In genomic region chr9:120868676-120869359, GRCh38 we compare ENCODE assay signal across 1 cellular context.
TF ChIP-seq lines count a peak whose summit lies in the region.

No MANE protein-coding gene starts in this region.

TF ChIP-seq in GM23338, 12 proteins besides CTCF, POLR2A, EP300 and RAD21 (continued from another document):
- TF ChIP-seq, protein P1, sequence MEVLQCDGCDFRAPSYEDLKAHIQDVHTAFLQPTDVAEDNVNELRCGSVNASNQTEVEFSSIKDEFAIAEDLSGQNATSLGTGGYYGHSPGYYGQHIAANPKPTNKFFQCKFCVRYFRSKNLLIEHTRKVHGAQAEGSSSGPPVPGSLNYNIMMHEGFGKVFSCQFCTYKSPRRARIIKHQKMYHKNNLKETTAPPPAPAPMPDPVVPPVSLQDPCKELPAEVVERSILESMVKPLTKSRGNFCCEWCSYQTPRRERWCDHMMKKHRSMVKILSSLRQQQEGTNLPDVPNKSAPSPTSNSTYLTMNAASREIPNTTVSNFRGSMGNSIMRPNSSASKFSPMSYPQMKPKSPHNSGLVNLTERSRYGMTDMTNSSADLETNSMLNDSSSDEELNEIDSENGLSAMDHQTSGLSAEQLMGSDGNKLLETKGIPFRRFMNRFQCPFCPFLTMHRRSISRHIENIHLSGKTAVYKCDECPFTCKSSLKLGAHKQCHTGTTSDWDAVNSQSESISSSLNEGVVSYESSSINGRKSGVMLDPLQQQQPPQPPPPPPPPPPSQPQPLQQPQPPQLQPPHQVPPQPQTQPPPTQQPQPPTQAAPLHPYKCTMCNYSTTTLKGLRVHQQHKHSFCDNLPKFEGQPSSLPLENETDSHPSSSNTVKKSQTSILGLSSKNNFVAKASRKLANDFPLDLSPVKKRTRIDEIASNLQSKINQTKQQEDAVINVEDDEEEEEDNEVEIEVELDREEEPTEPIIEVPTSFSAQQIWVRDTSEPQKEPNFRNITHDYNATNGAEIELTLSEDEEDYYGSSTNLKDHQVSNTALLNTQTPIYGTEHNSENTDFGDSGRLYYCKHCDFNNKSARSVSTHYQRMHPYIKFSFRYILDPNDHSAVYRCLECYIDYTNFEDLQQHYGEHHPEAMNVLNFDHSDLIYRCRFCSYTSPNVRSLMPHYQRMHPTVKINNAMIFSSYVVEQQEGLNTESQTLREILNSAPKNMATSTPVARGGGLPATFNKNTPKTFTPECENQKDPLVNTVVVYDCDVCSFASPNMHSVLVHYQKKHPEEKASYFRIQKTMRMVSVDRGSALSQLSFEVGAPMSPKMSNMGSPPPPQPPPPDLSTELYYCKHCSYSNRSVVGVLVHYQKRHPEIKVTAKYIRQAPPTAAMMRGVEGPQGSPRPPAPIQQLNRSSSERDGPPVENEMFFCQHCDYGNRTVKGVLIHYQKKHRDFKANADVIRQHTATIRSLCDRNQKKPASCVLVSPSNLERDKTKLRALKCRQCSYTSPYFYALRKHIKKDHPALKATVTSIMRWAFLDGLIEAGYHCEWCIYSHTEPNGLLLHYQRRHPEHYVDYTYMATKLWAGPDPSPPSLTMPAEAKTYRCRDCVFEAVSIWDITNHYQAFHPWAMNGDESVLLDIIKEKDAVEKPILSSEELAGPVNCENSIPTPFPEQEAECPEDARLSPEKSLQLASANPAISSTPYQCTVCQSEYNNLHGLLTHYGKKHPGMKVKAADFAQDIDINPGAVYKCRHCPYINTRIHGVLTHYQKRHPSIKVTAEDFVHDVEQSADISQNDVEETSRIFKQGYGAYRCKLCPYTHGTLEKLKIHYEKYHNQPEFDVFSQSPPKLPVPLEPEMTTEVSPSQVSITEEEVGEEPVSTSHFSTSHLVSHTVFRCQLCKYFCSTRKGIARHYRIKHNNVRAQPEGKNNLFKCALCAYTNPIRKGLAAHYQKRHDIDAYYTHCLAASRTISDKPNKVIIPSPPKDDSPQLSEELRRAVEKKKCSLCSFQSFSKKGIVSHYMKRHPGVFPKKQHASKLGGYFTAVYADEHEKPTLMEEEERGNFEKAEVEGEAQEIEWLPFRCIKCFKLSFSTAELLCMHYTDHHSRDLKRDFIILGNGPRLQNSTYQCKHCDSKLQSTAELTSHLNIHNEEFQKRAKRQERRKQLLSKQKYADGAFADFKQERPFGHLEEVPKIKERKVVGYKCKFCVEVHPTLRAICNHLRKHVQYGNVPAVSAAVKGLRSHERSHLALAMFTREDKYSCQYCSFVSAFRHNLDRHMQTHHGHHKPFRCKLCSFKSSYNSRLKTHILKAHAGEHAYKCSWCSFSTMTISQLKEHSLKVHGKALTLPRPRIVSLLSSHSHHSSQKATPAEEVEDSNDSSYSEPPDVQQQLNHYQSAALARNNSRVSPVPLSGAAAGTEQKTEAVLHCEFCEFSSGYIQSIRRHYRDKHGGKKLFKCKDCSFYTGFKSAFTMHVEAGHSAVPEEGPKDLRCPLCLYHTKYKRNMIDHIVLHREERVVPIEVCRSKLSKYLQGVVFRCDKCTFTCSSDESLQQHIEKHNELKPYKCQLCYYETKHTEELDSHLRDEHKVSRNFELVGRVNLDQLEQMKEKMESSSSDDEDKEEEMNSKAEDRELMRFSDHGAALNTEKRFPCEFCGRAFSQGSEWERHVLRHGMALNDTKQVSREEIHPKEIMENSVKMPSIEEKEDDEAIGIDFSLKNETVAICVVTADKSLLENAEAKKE (CRISPR knock-in tag; IDR thresholded peaks at IDR 0.05), result no peak
- TF ChIP-seq EZH2phosphoT487 (IDR thresholded peaks at IDR 0.05; ENCODE audit: unreplicated experiment) (no peak), CREB1 (CRISPR knock-in tag; IDR thresholded peaks at IDR 0.05; ENCODE audit: low read depth) (no peak), STAT1 (IDR thresholded peaks at IDR 0.05; ENCODE audit: unreplicated experiment) (no peak), NANOG (IDR thresholded peaks at IDR 0.05; ENCODE audit: borderline replicate concordance) (no peak), EZH2 (IDR thresholded peaks at IDR 0.05; ENCODE audit: low read depth, unreplicated experiment) (no peak), ZNF114 (CRISPR knock-in tag; IDR thresholded peaks at IDR 0.05) (no peak)
- TF ChIP-seq, protein P2, sequence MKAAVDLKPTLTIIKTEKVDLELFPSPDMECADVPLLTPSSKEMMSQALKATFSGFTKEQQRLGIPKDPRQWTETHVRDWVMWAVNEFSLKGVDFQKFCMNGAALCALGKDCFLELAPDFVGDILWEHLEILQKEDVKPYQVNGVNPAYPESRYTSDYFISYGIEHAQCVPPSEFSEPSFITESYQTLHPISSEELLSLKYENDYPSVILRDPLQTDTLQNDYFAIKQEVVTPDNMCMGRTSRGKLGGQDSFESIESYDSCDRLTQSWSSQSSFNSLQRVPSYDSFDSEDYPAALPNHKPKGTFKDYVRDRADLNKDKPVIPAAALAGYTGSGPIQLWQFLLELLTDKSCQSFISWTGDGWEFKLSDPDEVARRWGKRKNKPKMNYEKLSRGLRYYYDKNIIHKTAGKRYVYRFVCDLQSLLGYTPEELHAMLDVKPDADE (IDR thresholded peaks at IDR 0.05), result no peak
TF ChIP-seq in GM23338: peak in this region for 2.
